ENCODE assay signal across 15 cellular contexts in the genomic region with DNA sequence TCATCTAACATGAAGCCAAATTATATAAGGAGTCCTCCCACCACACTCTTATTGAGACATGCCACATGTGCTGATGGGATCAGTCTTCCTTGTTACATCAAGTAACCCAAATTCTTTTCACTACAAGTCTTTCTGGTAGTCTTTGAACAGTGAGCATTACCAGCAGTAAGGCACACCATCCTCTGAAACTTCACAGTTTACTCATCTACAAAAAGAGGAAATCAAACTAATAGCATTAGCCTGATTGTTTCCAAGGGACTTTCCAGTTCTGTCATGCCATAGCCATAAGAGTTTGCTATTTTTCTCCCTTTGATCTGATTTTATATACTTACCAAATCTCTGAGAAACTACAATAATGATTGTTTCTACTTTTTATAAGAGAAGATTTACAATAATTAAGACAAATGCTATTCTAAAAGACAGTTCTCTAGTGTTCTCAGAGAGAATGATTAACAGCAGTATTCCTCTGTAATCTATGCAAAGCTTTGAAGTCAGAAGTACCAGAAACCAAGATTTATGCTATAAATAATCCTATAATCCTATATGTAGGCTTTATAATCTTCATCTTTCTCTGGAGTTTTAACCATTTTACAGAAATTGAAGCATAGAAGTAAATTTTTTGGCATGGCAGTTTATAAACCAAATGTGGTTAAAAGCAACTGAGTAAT.
DNase-seq lines count a peak whose midpoint lies in the region; ATAC-seq and TF ChIP-seq lines count a peak whose summit lies in the region.
"Had no signal": no experiment of that assay in that cellular context is flagged by ENCODE, and none has a peak within 500 bp of the region (broad histone marks: within the 10 kb centered on the region; RNA-seq: fewer than 3 reads in every experiment).

No MANE protein-coding gene starts in this region.

- no peak for TF ChIP-seq CTCF in GM12865 (IDR thresholded peaks at IDR 0.05; ENCODE audit: insufficient read depth, low read depth, low read length, missing control alignments)

- peak; percentile 98 for ATAC-seq in GM19372 (IDR thresholded peaks at IDR 0.05; ENCODE audit: low read depth, unreplicated experiment)
- ATAC-seq in HG02759 (IDR thresholded peaks at IDR 0.05; ENCODE audit: unreplicated experiment): peak; percentile 99
- peak; percentile 99 for ATAC-seq in HG03442 (IDR thresholded peaks at IDR 0.05; ENCODE audit: unreplicated experiment)
- ATAC-seq: activated T-cell treated with anti-CD3 and anti-CD28 coated beads, Interleukin-2, amount 50 U/mL, for 4 hours; esophagus mucosa; natural killer cell had no signal

- DNase-seq in GM12865 (ENCODE audit: low read depth) (peak; percentile 70), NCI-H2227 treated with DMSO at 0.1 percent for 48 hours (lab: John Stamatoyannopoulos, UW) (no peak), EL (no peak), NCI-H345 (lab: John Stamatoyannopoulos, UW) (no peak), H4 (ENCODE audit: low spot score) (no peak)
- DNase-seq: activated T-cell treated with anti-CD3 and anti-CD28 coated beads, Interleukin-2, amount 50 U/mL, for 4 hours; islet precursor cell; natural killer cell; NCI-H1092; PC-9; T1000 had no signal

- no peak overlapping the region for H3K4me3 ChIP-seq in GM12865 (ENCODE audit: low read depth, low read length)
- H3K4me3 ChIP-seq: PC-9 had no signal
